ENCODE assay signal across 1 cellular context in the genomic region with DNA sequence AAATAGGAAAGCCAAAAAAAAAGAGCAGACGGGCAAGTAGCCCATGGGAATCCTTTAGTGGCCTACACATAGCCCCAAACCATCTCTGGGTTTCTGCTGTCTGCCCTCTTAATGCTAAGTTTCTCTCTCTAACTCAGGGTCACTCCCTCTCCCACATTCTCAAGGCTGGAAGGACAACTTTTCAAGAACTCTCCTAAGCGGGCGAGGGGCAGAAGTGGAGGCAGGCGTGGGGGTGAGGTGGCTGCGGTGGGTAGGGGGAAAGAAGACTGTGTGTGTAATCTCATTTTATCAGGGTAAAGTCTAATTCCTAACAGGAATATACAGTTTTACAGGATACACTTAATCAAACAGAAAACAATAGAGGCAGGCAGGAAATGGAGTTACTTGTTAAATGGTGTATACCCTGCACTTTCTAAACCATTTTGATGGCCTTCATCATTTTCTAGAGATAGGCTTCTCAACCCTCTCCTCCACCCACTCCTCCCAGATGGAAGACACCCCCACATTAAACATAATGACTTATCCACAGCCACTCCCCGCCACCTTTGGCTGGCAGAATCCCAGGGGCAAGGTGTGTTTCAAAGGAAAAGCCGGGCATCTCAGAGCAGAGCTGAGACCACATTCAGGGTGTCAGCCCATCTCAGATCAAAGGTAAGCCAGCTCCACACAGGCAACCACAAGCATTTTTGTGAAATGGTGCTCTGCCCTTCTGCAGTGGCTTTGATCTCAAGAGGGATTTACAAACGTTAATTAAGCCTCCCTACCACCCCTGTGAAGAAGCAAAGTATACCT.
A peak's percentile ranks its signal among the peaks of the same experiment; 100 is the strongest.
TF ChIP-seq lines count a peak whose summit lies in the region.

No MANE protein-coding gene starts in this region.

TF ChIP-seq in HepG2, 621 proteins besides CTCF, POLR2A, EP300 and RAD21 (continued from another document):
- TF ChIP-seq, protein P1, sequence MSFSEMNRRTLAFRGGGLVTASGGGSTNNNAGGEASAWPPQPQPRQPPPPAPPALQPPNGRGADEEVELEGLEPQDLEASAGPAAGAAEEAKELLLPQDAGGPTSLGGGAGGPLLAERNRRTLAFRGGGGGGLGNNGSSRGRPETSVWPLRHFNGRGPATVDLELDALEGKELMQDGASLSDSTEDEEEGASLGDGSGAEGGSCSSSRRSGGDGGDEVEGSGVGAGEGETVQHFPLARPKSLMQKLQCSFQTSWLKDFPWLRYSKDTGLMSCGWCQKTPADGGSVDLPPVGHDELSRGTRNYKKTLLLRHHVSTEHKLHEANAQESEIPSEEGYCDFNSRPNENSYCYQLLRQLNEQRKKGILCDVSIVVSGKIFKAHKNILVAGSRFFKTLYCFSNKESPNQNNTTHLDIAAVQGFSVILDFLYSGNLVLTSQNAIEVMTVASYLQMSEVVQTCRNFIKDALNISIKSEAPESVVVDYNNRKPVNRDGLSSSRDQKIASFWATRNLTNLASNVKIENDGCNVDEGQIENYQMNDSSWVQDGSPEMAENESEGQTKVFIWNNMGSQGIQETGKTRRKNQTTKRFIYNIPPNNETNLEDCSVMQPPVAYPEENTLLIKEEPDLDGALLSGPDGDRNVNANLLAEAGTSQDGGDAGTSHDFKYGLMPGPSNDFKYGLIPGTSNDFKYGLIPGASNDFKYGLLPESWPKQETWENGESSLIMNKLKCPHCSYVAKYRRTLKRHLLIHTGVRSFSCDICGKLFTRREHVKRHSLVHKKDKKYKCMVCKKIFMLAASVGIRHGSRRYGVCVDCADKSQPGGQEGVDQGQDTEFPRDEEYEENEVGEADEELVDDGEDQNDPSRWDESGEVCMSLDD (CRISPR knock-in tag; IDR thresholded peaks at IDR 0.05; ENCODE audit: borderline replicate concordance): no peak
- 0 out of 2 replicates have a peak, but pooled peaks have one; percentile 25 for TF ChIP-seq TBX2 (CRISPR knock-in tag; IDR thresholded peaks at IDR 0.05; ENCODE audit: borderline replicate concordance)
- TF ChIP-seq ZNF124 (CRISPR knock-in tag; IDR thresholded peaks at IDR 0.05): no peak
- TF ChIP-seq SAP130 (CRISPR knock-in tag; IDR thresholded peaks at IDR 0.05; ENCODE audit: low read depth): 0 out of 2 replicates have a peak, but pooled peaks have one; percentile 30
- TF ChIP-seq NCOA2 (CRISPR knock-in tag; IDR thresholded peaks at IDR 0.05): peak; percentile 21; the same call in 1 of the 2 replicates
TF ChIP-seq in HepG2: peak in this region for 6.
